19 cellular contexts compared by ENCODE assay signal in genomic region chr15:66662522-66662921, GRCh38. TPM values are rescaled to one million over a fixed set of nuclear protein-coding genes. Genes with fewer than 3 reads are reported as not detected.
DNase-seq lines count a peak whose midpoint lies in the region; ATAC-seq, FAIRE-seq and TF ChIP-seq lines count a peak whose summit lies in the region.
"Had no signal": no experiment of that assay in that cellular context is flagged by ENCODE, and none has a peak within 500 bp of the region (broad histone marks: within the 10 kb centered on the region; RNA-seq: fewer than 3 reads in every experiment).

No MANE protein-coding gene starts in this region.

- H3K27me3 ChIP-seq in cardiac muscle cell (no peaks in the 10 kb centered on the region), endothelial cell of umbilical vein (ENCODE audit: control insufficient read depth in 2 of 2, insufficient read depth in 2 of 2, low read length in 2 of 2) (no peaks in the 10 kb centered on the region), right lobe of liver (no peaks in the 10 kb centered on the region), gastrocnemius medialis (no peaks in the 10 kb centered on the region)

- H3K4me1 ChIP-seq in cardiac muscle cell (ENCODE audit: low read depth) (peaks cover 11% of the 10 kb centered on the region), endothelial cell of umbilical vein (ENCODE audit: control insufficient read depth, extremely low read depth, insufficient read depth, low read length) (peaks cover 36% of the 10 kb centered on the region), right lobe of liver (no peaks in the 10 kb centered on the region), gastrocnemius medialis (no peaks in the 10 kb centered on the region)

- ATAC-seq in Right ventricle myocardium inferior, result no peak
- no peak for ATAC-seq in right lobe of liver
- no peak for ATAC-seq in gastrocnemius medialis
- ATAC-seq in HG02610 (IDR thresholded peaks at IDR 0.05; ENCODE audit: unreplicated experiment), result no peak
- ATAC-seq in HG02970 (IDR thresholded peaks at IDR 0.05; ENCODE audit: low FRiP score, unreplicated experiment), result no peak
- ATAC-seq: HCT116, PC-3 had no signal

- 80% methylated on average over 2 of the region's 4 CpGs for WGBS in right lobe of liver (ENCODE audit: insufficient coverage, low coverage, low lambda C conversion rate, missing lambda C conversion rate)

- POLR2A ChIA-PET in endothelial cell of umbilical vein (lab: Charles Lee), result no interaction called here

- dilution Hi-C loops in endothelial cell of umbilical vein (cut with MboI; ENCODE audit: extremely low pct_ligation_motif_present, low sequenced_read_pairs), result no loop called here

- no TSS peak for BruUV-seq in endothelial cell of umbilical vein (replicated peaks; lab: Mats Ljungman, UMichigan)

- TF ChIP-seq CTCF in cardiac muscle cell (IDR thresholded peaks at IDR 0.05; ENCODE audit: low read depth, low read length) (no peak), endothelial cell of umbilical vein (IDR thresholded peaks at IDR 0.05; ENCODE audit: extremely low read depth in 1 of 2, insufficient read depth in 1 of 2, low read depth in 1 of 2, low read length in 2 of 2) (no peak), right lobe of liver (IDR thresholded peaks at IDR 0.05) (no peak), gastrocnemius medialis (IDR thresholded peaks at IDR 0.05 in 4 of 5, conservative IDR thresholded peaks at IDR 0.05 in 1 of 5) (no peak)

- intact Hi-C loops in Right ventricle myocardium inferior (cut with DNase I), result loop anchor here (2.0 kb wide), 1 partner anchor 36 kb away; no protein-coding TSS in a partner anchor
- intact Hi-C loops in endothelial cell of umbilical vein (cut with micrococcal nuclease), result no loop called here
- intact Hi-C loops in right lobe of liver (cut with DNase I), result no loop called here
- intact Hi-C loops in gastrocnemius medialis (cut with DNase I; ENCODE audit: low total_unique reads), result no loop called here

- DNase-seq in cardiac muscle cell (ENCODE audit: low read depth in 1 of 2, low spot score in 1 of 2) (no peak), Right ventricle myocardium inferior (ENCODE audit: missing footprints) (no peak), endothelial cell of umbilical vein (ENCODE audit: low read depth, low spot score) (no peak), right lobe of liver (no peak), gastrocnemius medialis (no peak), GOT3 (lab: John Stamatoyannopoulos, UW) (no peak)
- DNase-seq: Calu3; CD4-positive, CD25-positive, alpha-beta regulatory T cell; KG1; NCI-H1417 treated with DMSO at 0.1 percent for 48 hours; NCI-H2029; NCI-H2171 treated with DMSO at 0.1 percent for 48 hours; NCI-H774; PC-3 had no signal

- H3K9ac ChIP-seq in endothelial cell of umbilical vein (replicated peaks; ENCODE audit: extremely low read depth, insufficient read depth, low read length), result no peak overlapping the region

- no peaks in the 10 kb centered on the region for H4K20me1 ChIP-seq in endothelial cell of umbilical vein (replicated peaks; ENCODE audit: control insufficient read depth, extremely low read depth, insufficient read depth, low read length)

- H3K9me1 ChIP-seq in endothelial cell of umbilical vein (replicated peaks; ENCODE audit: control insufficient read depth, extremely low read depth, insufficient read depth, low read length), result no peaks in the 10 kb centered on the region

- H3K79me2 ChIP-seq in endothelial cell of umbilical vein (ENCODE audit: control insufficient read depth, insufficient read depth, low read length), result no peaks in the 10 kb centered on the region

- TF ChIP-seq POLR2A in endothelial cell of umbilical vein (IDR thresholded peaks at IDR 0.05; ENCODE audit: low read depth, low read length), result no peak
- TF ChIP-seq POLR2A in right lobe of liver (IDR thresholded peaks at IDR 0.05), result no peak
- no peak for TF ChIP-seq POLR2A in gastrocnemius medialis (IDR thresholded peaks at IDR 0.05)

- H3K27ac ChIP-seq in cardiac muscle cell (peak overlapping the region; percentile 24), endothelial cell of umbilical vein (ENCODE audit: insufficient read depth, low read depth, low read length) (peak overlapping the region; percentile 63), right lobe of liver (peak overlapping the region; percentile 51 to 70 (median 66)), gastrocnemius medialis (peak overlapping the region in 3 of 4 donors; percentile 18 to 58 (median 37))
- H3K27ac ChIP-seq: 22Rv1, RWPE1 had no signal

- H3K4me3 ChIP-seq in cardiac muscle cell (no peak overlapping the region), endothelial cell of umbilical vein (replicated peaks in 1 of 3; ENCODE audit: insufficient read depth in 1 of 3, low read depth in 1 of 3, low read length in 3 of 3) (no peak overlapping the region), right lobe of liver (no peak overlapping the region), gastrocnemius medialis (no peak overlapping the region)

- FAIRE-seq in endothelial cell of umbilical vein (lab: Jason Lieb, UNC), result peak; percentile 44

- CTCF ChIA-PET in endothelial cell of umbilical vein (lab: Charles Lee), result interaction anchor here (0.8 to 2.2 kb wide), 7 partner anchors 9 to 44 kb away, joined by 3 to 13 read pairs (median 3); no protein-coding TSS in a partner anchor

- in situ Hi-C loops in gastrocnemius medialis (cut with MboI; ENCODE audit: low sequenced_read_pairs in 4 of 4), result no loop called here

- H3K36me3 ChIP-seq in cardiac muscle cell (no peaks in the 10 kb centered on the region), endothelial cell of umbilical vein (ENCODE audit: control insufficient read depth in 2 of 2, extremely low read depth in 1 of 2, insufficient read depth in 2 of 2, low read length in 2 of 2) (no peaks in the 10 kb centered on the region), right lobe of liver (no peaks in the 10 kb centered on the region), gastrocnemius medialis (no peaks in the 10 kb centered on the region)

- no peak overlapping the region for H3K4me2 ChIP-seq in endothelial cell of umbilical vein (ENCODE audit: insufficient read depth, low read length)

- H3K9me3 ChIP-seq in cardiac muscle cell (ENCODE audit: low read depth), result no peaks in the 10 kb centered on the region
- no peaks in the 10 kb centered on the region for H3K9me3 ChIP-seq in endothelial cell of umbilical vein (replicated peaks; ENCODE audit: control insufficient read depth, insufficient read depth, low read length)
- H3K9me3 ChIP-seq in right lobe of liver, result no peaks in the 10 kb centered on the region
- H3K9me3 ChIP-seq in gastrocnemius medialis, result no peaks in the 10 kb centered on the region

- H2AFZ ChIP-seq in endothelial cell of umbilical vein (ENCODE audit: low read depth, low read length), result peak overlapping the region; percentile 37

TF ChIP-seq in endothelial cell of umbilical vein, 7 proteins besides CTCF, POLR2A, EP300 and RAD21:
- TF ChIP-seq POLR2AphosphoS5 (IDR thresholded peaks at IDR 0.05; ENCODE audit: insufficient read depth, low read depth, low read length) (no peak), JUN (IDR thresholded peaks at IDR 0.05; ENCODE audit: borderline replicate concordance, insufficient read depth, insufficient read length, low read depth) (no peak), MAX (IDR thresholded peaks at IDR 0.05; ENCODE audit: insufficient read depth, insufficient read length) (no peak), FOS (IDR thresholded peaks at IDR 0.05; ENCODE audit: borderline replicate concordance, insufficient read depth, low read length) (no peak), EZH2 (IDR thresholded peaks at IDR 0.05; ENCODE audit: borderline replicate concordance, low read depth, low read length, severe bottlenecking) (no peak), MYC (IDR thresholded peaks at IDR 0.05; ENCODE audit: low read depth, low read length) (no peak), GATA2 (IDR thresholded peaks at IDR 0.05; ENCODE audit: insufficient read depth, insufficient read length, low read depth, low read length) (no peak)
TF ChIP-seq in endothelial cell of umbilical vein: peak in this region for 0.

RNA-seq across cellular contexts. Expression of gene SMAD6, which starts 39.5 kb away (rescaled TPM):
- total RNA-seq in cardiac muscle cell (232 and 274 TPM in 2 replicates), Right ventricle myocardium inferior (16.2 TPM), endothelial cell of umbilical vein (12.4 and 12.5 TPM in 2 replicates), right lobe of liver (10 to 100 TPM; 10.5 to 17.2 (median 12.3) TPM), gastrocnemius medialis (1 to 10 TPM; 2.2 to 3.7 (median 2.4) TPM)
- polyA plus RNA-seq in cardiac muscle cell (106 and 155 TPM in 2 replicates), endothelial cell of umbilical vein (7.3 and 8.8 TPM in 2 replicates)
- 3.5 and 4.0 TPM in 2 replicates for polyA plus RNA-seq in endothelial cell of umbilical vein (2011; cell fraction: cytosol; rRNA removed)
- 22.2 and 24.2 TPM in 2 replicates for polyA plus RNA-seq in endothelial cell of umbilical vein (2011; cell fraction: nucleus; rRNA removed)
- 5.8 and 11.3 TPM in 2 replicates for polyA plus RNA-seq in endothelial cell of umbilical vein (2012)
- 28.0 and 29.7 TPM in 2 replicates for polyA minus RNA-seq in endothelial cell of umbilical vein
- 45.7 TPM for polyA minus RNA-seq in endothelial cell of umbilical vein (2011; cell fraction: cytosol; rRNA and poly(A)+ RNA removed)
- polyA minus RNA-seq in endothelial cell of umbilical vein (2011; cell fraction: nucleus; rRNA and poly(A)+ RNA removed), result 22.4 and 35.7 TPM in 2 replicates
- polyA plus RNA-seq: CD4-positive, CD25-positive, alpha-beta regulatory T cell had no signal

Comparison
In these comparisons a context has a peak if more than half of its experiments do, and no peak if none do; other contexts are left out.
1. RNA of gene SMAD6, which starts 39.5 kb away (total RNA-seq): 232 to 274 TPM in cardiac muscle cell; 16.2 TPM in Right ventricle myocardium inferior (single experiment), 12.4 to 12.5 TPM in endothelial cell of umbilical vein, 10.5 to 17.2 TPM in right lobe of liver and 2.2 to 3.7 TPM in gastrocnemius medialis; every median in the first group is over 10 times any median in the second.
2. Peak in every context shown above with its lines, with median percentiles within 50 percentile points of each other: H3K27ac ChIP-seq.